ENCODE assay signal across 8 cellular contexts in the genomic region with DNA sequence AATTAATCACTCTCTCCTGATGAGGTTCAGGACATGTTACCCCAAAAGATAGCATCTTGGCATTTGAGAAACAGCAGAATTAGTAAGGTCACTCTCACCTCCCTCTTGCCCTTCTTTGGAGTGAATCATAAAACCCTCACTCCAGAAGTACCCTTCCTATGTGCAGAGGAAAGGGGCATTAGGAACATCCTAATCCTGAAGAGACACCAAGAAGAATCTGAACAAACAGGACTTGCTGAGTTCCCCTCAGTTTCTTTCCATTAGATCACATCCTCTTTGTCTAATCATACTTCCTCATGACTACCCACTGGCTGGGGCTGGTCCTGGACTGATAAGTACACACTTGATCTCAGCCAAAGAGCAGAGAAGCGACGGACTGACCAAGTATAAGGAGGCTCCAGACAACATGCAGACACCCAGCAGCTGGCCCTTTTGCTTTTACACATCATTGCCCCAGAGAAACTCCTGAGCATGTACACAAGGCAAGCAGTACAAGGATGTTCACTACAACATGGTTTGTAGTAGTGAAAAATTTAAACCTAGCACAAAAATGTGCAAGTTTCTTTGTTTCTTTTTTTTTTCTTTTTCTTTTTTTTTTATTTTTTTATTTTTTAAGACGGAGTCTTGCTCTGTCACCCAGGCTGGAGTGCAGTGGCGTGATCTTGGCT. TPM values are rescaled to one million over a fixed set of nuclear protein-coding genes. Genes with fewer than 3 reads are reported as not detected.
A peak's percentile ranks its signal among the peaks of the same experiment; 100 is the strongest.
DNase-seq lines count a peak whose midpoint lies in the region; ATAC-seq, FAIRE-seq and TF ChIP-seq lines count a peak whose summit lies in the region.

No MANE protein-coding gene starts in this region.

- FAIRE-seq in GM18507 (lab: Jason Lieb, UNC), result peak; percentile 69

- intact Hi-C loops in upper lobe of right lung (cut with DNase I), result no loop called here

- peak; percentile 48 for ATAC-seq in HG02763 (IDR thresholded peaks at IDR 0.05; ENCODE audit: unreplicated experiment)
- ATAC-seq in upper lobe of right lung, result peak; percentile 92
- ATAC-seq in GM21360 (IDR thresholded peaks at IDR 0.05; ENCODE audit: unreplicated experiment), result no peak

- H3K36me3 Mint-ChIP-seq in osteocyte (ENCODE audit: unreplicated experiment), result peaks cover 2% of the 10 kb centered on the region

- H3K27ac ChIP-seq in right atrium auricular region (peak overlapping the region in 1 of 2 donors; percentile 16), upper lobe of right lung (peak overlapping the region; percentile 68)

- H3K4me3 ChIP-seq in right atrium auricular region, result no peak overlapping the region
- H3K4me3 ChIP-seq in upper lobe of right lung, result no peak overlapping the region

- H3K27me3 ChIP-seq in right atrium auricular region (no peaks in the 10 kb centered on the region), upper lobe of right lung (no peaks in the 10 kb centered on the region)

- peaks cover 7% of the 10 kb centered on the region for H3K9me3 Mint-ChIP-seq in osteocyte (ENCODE audit: unreplicated experiment)

- H3K4me1 Mint-ChIP-seq in osteocyte (ENCODE audit: unreplicated experiment), result no peaks in the 10 kb centered on the region

- DNase-seq in GM18507 (ENCODE audit: extremely low spot score, insufficient read length, low read depth) (no peak), SKM-1 treated with dmso at 0.1 percent for 144 hours (lab: John Stamatoyannopoulos, UW; ENCODE audit: unreplicated experiment) (peak; percentile 85), right atrium auricular region (ENCODE audit: low spot score) (peak; percentile 76), upper lobe of right lung (no peak), osteocyte (ENCODE audit: extremely low spot score, unreplicated experiment) (no peak), HPDE6-E6E7 (ENCODE audit: extremely low spot score) (no peak)

- H3K9me3 ChIP-seq in right atrium auricular region (no peaks in the 10 kb centered on the region), upper lobe of right lung (no peaks in the 10 kb centered on the region)

- H3K4me1 ChIP-seq in right atrium auricular region (no peaks in the 10 kb centered on the region), upper lobe of right lung (peaks cover 6% of the 10 kb centered on the region)

- H3K36me3 ChIP-seq in right atrium auricular region (no peaks in the 10 kb centered on the region), upper lobe of right lung (no peaks in the 10 kb centered on the region)

- TF ChIP-seq CTCF in right atrium auricular region (IDR thresholded peaks at IDR 0.05) (no peak), upper lobe of right lung (IDR thresholded peaks at IDR 0.05) (no peak), osteocyte (IDR thresholded peaks at IDR 0.05) (no peak)

- H3K27ac Mint-ChIP-seq in osteocyte (ENCODE audit: unreplicated experiment), result no peak overlapping the region

- H3K27me3 Mint-ChIP-seq in osteocyte (ENCODE audit: unreplicated experiment), result peaks cover 47% of the 10 kb centered on the region

- no peak overlapping the region for H3K4me3 Mint-ChIP-seq in osteocyte (ENCODE audit: unreplicated experiment)

RNA-seq across cellular contexts. Expression of a gene that starts 15.0 kb away (rescaled TPM):
- 10 to 100 TPM in 1 of 2 donors, 1 to 10 TPM in 1; 7.3 to 30.2 TPM for total RNA-seq in right atrium auricular region
- total RNA-seq in upper lobe of right lung, result 25.4 TPM
- total RNA-seq in osteocyte, result 5.6 and 5.9 TPM in 2 replicates

RNA-seq across cellular contexts. Expression of a gene that starts 25.4 kb away (rescaled TPM):
- total RNA-seq in right atrium auricular region, result 100 to 1,000 TPM; 116 to 206 TPM
- total RNA-seq in upper lobe of right lung, result 44.6 TPM
- total RNA-seq in osteocyte, result 53.2 and 55.5 TPM in 2 replicates

Comparison
In these comparisons a context has a peak if more than half of its experiments do, and no peak if none do; other contexts are left out.
1. DNase-seq: peak in SKM-1 treated with dmso at 0.1 percent for 144 hours (single experiment) and right atrium auricular region (single experiment); none in GM18507 (single experiment), upper lobe of right lung (single experiment), osteocyte (single experiment) and HPDE6-E6E7 (single experiment).